11 cellular contexts compared by ENCODE assay signal in the genomic region with DNA sequence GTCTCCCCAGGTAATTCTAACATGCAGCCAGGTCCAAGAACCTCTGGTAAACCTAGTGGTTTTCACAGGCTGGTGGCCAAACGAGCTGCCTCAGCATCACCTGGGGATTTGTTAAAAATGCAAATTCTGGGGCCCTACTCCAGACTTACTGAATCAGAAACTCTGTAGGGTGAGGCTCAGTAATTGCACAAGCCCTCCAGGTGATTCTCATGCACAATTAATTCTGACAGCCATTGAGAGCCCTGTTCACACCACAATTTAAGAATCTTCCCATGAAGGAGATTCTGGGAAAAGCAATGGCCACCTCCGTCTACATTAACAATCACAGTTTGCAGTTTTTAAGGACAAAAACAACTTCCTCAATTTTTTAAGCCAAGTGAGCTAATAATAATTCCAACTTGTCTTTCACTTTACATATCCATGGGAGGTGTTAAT.
DNase-seq lines count a peak whose midpoint lies in the region; ATAC-seq and TF ChIP-seq lines count a peak whose summit lies in the region.
"Had no signal": no experiment of that assay in that cellular context is flagged by ENCODE, and none has a peak within 500 bp of the region (broad histone marks: within the 10 kb centered on the region; RNA-seq: fewer than 3 reads in every experiment).

No MANE protein-coding gene starts in this region.

- TF ChIP-seq POLR2A in gastroesophageal sphincter (IDR thresholded peaks at IDR 0.05) (no peak), thyroid gland (IDR thresholded peaks at IDR 0.05) (no peak)

- no peaks in the 10 kb centered on the region for H3K36me3 ChIP-seq in gastroesophageal sphincter
- H3K36me3 ChIP-seq in thyroid gland = no peaks in the 10 kb centered on the region

- TF ChIP-seq CTCF in epithelial cell of esophagus (IDR thresholded peaks at IDR 0.05; ENCODE audit: insufficient read depth, low read depth, low read length, missing control alignments) (no peak), gastroesophageal sphincter (IDR thresholded peaks at IDR 0.05) (no peak), thyroid gland (IDR thresholded peaks at IDR 0.05) (no peak)

- H3K9me3 ChIP-seq in gastroesophageal sphincter (no peaks in the 10 kb centered on the region), thyroid gland (no peaks in the 10 kb centered on the region)

- no peak overlapping the region for H3K27ac ChIP-seq in gastroesophageal sphincter
- H3K27ac ChIP-seq in thyroid gland = no peak overlapping the region

- H3K27me3 ChIP-seq in gastroesophageal sphincter (peaks cover 39% of the 10 kb centered on the region), thyroid gland (no peaks in the 10 kb centered on the region)

- 44 to 71% methylated on average over 1 to 2 of the region's 2 CpGs for WGBS in gastroesophageal sphincter (ENCODE audit: low coverage in 1 of 2), 2 donors
- 65 to 69% methylated on average over 2 of the region's 2 CpGs for WGBS in thyroid gland, 2 donors

- TF ChIP-seq EP300 in gastroesophageal sphincter (IDR thresholded peaks at IDR 0.05) = no peak

- H3K4me3 ChIP-seq in epithelial cell of esophagus (ENCODE audit: low read length) (no peak overlapping the region), gastroesophageal sphincter (no peak overlapping the region), thyroid gland (replicated peaks in 1 of 3) (no peak overlapping the region)

- H3K4me1 ChIP-seq in gastroesophageal sphincter (no peaks in the 10 kb centered on the region), thyroid gland (no peaks in the 10 kb centered on the region)

- DNase-seq in epithelial cell of esophagus (ENCODE audit: low read depth) (peak; percentile 22), DMS153 treated with DMSO at 0.1 percent for 48 hours (lab: John Stamatoyannopoulos, UW; ENCODE audit: unreplicated experiment) (no peak), inferior parietal cortex (ENCODE audit: extremely low spot score) (no peak), thyroid gland (no peak)
- DNase-seq: activated naive CD8-positive, alpha-beta T cell treated with anti-CD3 and anti-CD28 coated beads for 36 hours; nephron progenitor cell had no signal

- intact Hi-C loops in thyroid gland (cut with DNase I) = no loop called here

- ATAC-seq in GM18870 (IDR thresholded peaks at IDR 0.05; ENCODE audit: unreplicated experiment) = peak; percentile 81
- ATAC-seq in GM21717 (IDR thresholded peaks at IDR 0.05; ENCODE audit: unreplicated experiment) = peak; percentile 89
- peak; percentile 85 for ATAC-seq in HG03196 (IDR thresholded peaks at IDR 0.05; ENCODE audit: unreplicated experiment)
- no peak for ATAC-seq in gastroesophageal sphincter
- ATAC-seq: Right ventricle myocardium inferior had no signal
